Comparison of ENCODE assay signal across 1 cellular context in genomic region chr19:47255947-47256687, GRCh38.
TF ChIP-seq lines count a peak whose summit lies in the region.

CCDC9 (plus strand) TSS chr19:47256525; CDS start chr19:47258401, 1,876 bp downstream.

TF ChIP-seq in K562, 482 proteins besides CTCF, POLR2A, EP300 and RAD21 (continued from another document and continues in another):
- TF ChIP-seq, protein P1, sequence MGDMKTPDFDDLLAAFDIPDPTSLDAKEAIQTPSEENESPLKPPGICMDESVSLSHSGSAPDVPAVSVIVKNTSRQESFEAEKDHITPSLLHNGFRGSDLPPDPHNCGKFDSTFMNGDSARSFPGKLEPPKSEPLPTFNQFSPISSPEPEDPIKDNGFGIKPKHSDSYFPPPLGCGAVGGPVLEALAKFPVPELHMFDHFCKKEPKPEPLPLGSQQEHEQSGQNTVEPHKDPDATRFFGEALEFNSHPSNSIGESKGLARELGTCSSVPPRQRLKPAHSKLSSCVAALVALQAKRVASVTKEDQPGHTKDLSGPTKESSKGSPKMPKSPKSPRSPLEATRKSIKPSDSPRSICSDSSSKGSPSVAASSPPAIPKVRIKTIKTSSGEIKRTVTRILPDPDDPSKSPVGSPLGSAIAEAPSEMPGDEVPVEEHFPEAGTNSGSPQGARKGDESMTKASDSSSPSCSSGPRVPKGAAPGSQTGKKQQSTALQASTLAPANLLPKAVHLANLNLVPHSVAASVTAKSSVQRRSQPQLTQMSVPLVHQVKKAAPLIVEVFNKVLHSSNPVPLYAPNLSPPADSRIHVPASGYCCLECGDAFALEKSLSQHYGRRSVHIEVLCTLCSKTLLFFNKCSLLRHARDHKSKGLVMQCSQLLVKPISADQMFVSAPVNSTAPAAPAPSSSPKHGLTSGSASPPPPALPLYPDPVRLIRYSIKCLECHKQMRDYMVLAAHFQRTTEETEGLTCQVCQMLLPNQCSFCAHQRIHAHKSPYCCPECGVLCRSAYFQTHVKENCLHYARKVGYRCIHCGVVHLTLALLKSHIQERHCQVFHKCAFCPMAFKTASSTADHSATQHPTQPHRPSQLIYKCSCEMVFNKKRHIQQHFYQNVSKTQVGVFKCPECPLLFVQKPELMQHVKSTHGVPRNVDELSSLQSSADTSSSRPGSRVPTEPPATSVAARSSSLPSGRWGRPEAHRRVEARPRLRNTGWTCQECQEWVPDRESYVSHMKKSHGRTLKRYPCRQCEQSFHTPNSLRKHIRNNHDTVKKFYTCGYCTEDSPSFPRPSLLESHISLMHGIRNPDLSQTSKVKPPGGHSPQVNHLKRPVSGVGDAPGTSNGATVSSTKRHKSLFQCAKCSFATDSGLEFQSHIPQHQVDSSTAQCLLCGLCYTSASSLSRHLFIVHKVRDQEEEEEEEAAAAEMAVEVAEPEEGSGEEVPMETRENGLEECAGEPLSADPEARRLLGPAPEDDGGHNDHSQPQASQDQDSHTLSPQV (IDR thresholded peaks at IDR 0.05): no peak
- no peak for TF ChIP-seq PCBP1 (IDR thresholded peaks at IDR 0.05; ENCODE audit: low read depth, low read length, poor library complexity, severe bottlenecking)
- peak in 1 of 2 experiments; percentile 79 for TF ChIP-seq E2F6 (IDR thresholded peaks at IDR 0.05; ENCODE audit: borderline replicate concordance in 1 of 2, extremely low read depth in 1 of 2, insufficient read depth in 1 of 2, insufficient read length in 1 of 2, low read depth in 1 of 2, low read length in 1 of 2, poor library complexity in 1 of 2, severe bottlenecking in 1 of 2)
- no peak for TF ChIP-seq OTX1 (CRISPR knock-in tag; IDR thresholded peaks at IDR 0.05)
- TF ChIP-seq CREB5 (CRISPR knock-in tag; IDR thresholded peaks at IDR 0.05): no peak
- TF ChIP-seq DMBX1 (CRISPR knock-in tag; IDR thresholded peaks at IDR 0.05; ENCODE audit: borderline replicate concordance): no peak
- no peak for TF ChIP-seq ZNF407 (IDR thresholded peaks at IDR 0.05; ENCODE audit: low read depth)
- TF ChIP-seq PHF8 (IDR thresholded peaks at IDR 0.05; ENCODE audit: borderline replicate concordance, low read length): peak; percentile 74; the same call in 1 of the 2 replicates
- peak; percentile 76 for TF ChIP-seq TAF1 (IDR thresholded peaks at IDR 0.05; ENCODE audit: control insufficient read depth, extremely low read depth, insufficient read depth, low read length, severe bottlenecking)
- peak; percentile 92 for TF ChIP-seq TFAP4 (CRISPR knock-in tag; IDR thresholded peaks at IDR 0.05; ENCODE audit: borderline replicate concordance)
- TF ChIP-seq NCOA1 (IDR thresholded peaks at IDR 0.05; ENCODE audit: low read depth): no peak
- TF ChIP-seq, protein P2, sequence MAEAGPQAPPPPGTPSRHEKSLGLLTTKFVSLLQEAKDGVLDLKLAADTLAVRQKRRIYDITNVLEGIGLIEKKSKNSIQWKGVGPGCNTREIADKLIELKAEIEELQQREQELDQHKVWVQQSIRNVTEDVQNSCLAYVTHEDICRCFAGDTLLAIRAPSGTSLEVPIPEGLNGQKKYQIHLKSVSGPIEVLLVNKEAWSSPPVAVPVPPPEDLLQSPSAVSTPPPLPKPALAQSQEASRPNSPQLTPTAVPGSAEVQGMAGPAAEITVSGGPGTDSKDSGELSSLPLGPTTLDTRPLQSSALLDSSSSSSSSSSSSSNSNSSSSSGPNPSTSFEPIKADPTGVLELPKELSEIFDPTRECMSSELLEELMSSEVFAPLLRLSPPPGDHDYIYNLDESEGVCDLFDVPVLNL (CRISPR knock-in tag; IDR thresholded peaks at IDR 0.05; ENCODE audit: low read depth): no peak
- TF ChIP-seq PBX2 (CRISPR knock-in tag; IDR thresholded peaks at IDR 0.05; ENCODE audit: low read depth): no peak
- TF ChIP-seq PBX2 (tag; conservative IDR thresholded peaks at IDR 0.05; ENCODE audit: low read depth): no peak
- peak; percentile 75; the same call in 1 of the 2 replicates for TF ChIP-seq FOXP1 (CRISPR knock-in tag; IDR thresholded peaks at IDR 0.05)
- TF ChIP-seq CSDE1 (IDR thresholded peaks at IDR 0.05): no peak
- TF ChIP-seq KDM1A (IDR thresholded peaks at IDR 0.05): peak; percentile 24 to 56; a peak in 2 of 4 replicates
- TF ChIP-seq NFRKB (IDR thresholded peaks at IDR 0.05; ENCODE audit: low read depth): peak; percentile 80; the same call in 1 of the 2 replicates
- TF ChIP-seq KDM5B (IDR thresholded peaks at IDR 0.05; ENCODE audit: insufficient replicate concordance, low read depth, low read length): peak; percentile 83
- TF ChIP-seq EHMT2 (IDR thresholded peaks at IDR 0.05): no peak
- TF ChIP-seq ZNF444 (CRISPR knock-in tag; IDR thresholded peaks at IDR 0.05): no peak
- TF ChIP-seq, protein P3, sequence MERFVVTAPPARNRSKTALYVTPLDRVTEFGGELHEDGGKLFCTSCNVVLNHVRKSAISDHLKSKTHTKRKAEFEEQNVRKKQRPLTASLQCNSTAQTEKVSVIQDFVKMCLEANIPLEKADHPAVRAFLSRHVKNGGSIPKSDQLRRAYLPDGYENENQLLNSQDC (CRISPR knock-in tag; IDR thresholded peaks at IDR 0.05): no peak
- no peak for TF ChIP-seq E2F5 (CRISPR knock-in tag; IDR thresholded peaks at IDR 0.05)
- peak; percentile 80 for TF ChIP-seq MXI1 (IDR thresholded peaks at IDR 0.05; ENCODE audit: low read depth, low read length)
- TF ChIP-seq TARDBP (IDR thresholded peaks at IDR 0.05): 0 out of 2 replicates have a peak, but pooled peaks have one; percentile 21
- TF ChIP-seq, protein P4, sequence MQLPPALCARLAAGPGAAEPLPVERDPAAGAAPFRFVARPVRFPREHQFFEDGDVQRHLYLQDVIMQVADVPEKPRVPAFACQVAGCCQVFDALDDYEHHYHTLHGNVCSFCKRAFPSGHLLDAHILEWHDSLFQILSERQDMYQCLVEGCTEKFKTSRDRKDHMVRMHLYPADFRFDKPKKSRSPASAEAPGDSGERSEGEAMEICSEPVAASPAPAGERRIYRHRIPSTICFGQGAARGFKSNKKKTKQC (CRISPR knock-in tag; IDR thresholded peaks at IDR 0.05): peak; percentile 22; the same call in 1 of the 2 replicates
- 0 out of 2 replicates have a peak, but pooled peaks have one; percentile 44 for TF ChIP-seq NR1H2 (CRISPR knock-in tag; IDR thresholded peaks at IDR 0.05)
- TF ChIP-seq, protein P5, sequence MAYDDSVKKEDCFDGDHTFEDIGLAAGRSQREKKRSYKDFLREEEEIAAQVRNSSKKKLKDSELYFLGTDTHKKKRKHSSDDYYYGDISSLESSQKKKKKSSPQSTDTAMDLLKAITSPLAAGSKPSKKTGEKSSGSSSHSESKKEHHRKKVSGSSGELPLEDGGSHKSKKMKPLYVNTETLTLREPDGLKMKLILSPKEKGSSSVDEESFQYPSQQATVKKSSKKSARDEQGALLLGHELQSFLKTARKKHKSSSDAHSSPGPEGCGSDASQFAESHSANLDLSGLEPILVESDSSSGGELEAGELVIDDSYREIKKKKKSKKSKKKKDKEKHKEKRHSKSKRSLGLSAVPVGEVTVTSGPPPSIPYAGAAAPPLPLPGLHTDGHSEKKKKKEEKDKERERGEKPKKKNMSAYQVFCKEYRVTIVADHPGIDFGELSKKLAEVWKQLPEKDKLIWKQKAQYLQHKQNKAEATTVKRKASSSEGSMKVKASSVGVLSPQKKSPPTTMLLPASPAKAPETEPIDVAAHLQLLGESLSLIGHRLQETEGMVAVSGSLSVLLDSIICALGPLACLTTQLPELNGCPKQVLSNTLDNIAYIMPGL (CRISPR knock-in tag; IDR thresholded peaks at IDR 0.05): peak; percentile 74; the same call in 1 of the 2 replicates
- no peak for TF ChIP-seq ZC3H8 (IDR thresholded peaks at IDR 0.05)
